1 cellular context compared by ENCODE assay signal in genomic region chr16:66881560-66881959, GRCh38.
A peak's percentile ranks its signal among the peaks of the same experiment; 100 is the strongest.
TF ChIP-seq lines count a peak whose summit lies in the region.

No MANE protein-coding gene starts in this region.

TF ChIP-seq in K562, 482 proteins besides CTCF, POLR2A, EP300 and RAD21:
- TF ChIP-seq VEZF1 (CRISPR knock-in tag; IDR thresholded peaks at IDR 0.05), result 0 out of 2 replicates have a peak, but pooled peaks have one; percentile 24
- no peak for TF ChIP-seq PCBP1 (IDR thresholded peaks at IDR 0.05; ENCODE audit: low read depth, low read length, poor library complexity, severe bottlenecking)
- TF ChIP-seq FOXM1 (IDR thresholded peaks at IDR 0.05; ENCODE audit: low read depth), result no peak
- TF ChIP-seq FOXM1 (CRISPR knock-in tag; IDR thresholded peaks at IDR 0.05; ENCODE audit: low read depth), result no peak
- TF ChIP-seq TCF7L2 (IDR thresholded peaks at IDR 0.05; ENCODE audit: low read depth, low read length), result no peak
- TF ChIP-seq PHB2 (IDR thresholded peaks at IDR 0.05; ENCODE audit: low read depth), result no peak
- no peak for TF ChIP-seq SMC3 (conservative IDR thresholded peaks at IDR 0.05; ENCODE audit: insufficient read depth, low read depth, low read length)
- TF ChIP-seq NCOA6 (IDR thresholded peaks at IDR 0.05), result no peak
